In the genomic region with DNA sequence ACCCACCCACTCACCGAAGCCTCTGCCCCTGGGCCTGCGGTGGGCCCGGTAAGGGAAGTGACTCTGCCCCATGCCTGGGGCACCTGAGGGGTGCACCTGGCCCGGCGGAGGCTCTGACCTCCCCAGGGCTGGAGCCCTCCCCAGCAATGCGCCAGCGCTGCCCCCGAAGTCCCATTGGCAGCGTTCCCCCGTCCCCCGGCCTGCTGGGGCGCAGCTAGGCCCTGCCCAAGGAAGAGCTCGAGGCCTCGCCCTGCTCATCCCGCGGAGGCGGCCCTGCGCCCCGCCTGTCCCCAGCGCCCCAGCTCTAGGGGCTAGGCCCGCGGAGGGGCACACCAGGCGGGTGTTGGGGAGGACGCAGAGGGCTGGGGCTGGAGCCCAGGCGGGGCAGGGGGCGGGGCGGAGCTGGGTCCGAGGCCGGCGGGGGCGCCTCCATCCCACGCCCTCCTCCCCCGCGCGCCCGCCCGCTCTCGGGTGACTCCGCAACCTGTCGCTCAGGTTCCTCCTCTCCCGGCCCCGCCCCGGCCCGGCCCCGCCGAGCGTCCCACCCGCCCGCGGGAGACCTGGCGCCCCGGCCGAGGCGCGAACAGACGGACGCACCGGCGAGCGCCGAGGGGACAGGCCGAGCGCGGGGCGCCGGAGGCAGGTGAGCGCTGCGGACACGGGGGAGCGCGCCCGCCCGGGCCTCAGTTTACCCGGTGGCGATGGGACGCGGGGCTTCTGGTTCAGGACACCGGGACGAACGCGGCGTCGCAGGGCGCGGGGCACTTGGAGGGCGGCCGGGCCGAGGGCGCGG, we compare ENCODE assay signal across 8 cellular contexts. TPM values are rescaled to one million over a fixed set of nuclear protein-coding genes. Genes with fewer than 3 reads are reported as not detected.
DNase-seq lines count a peak whose midpoint lies in the region; ATAC-seq and TF ChIP-seq lines count a peak whose summit lies in the region.

Gene EPS8L2, plus strand, starts transcription at position 586 of the 793 bp plus-strand sequence. CDS start 3,177 bp downstream, outside the sequence.

- H3K9me3 ChIP-seq in CD4-positive, CD25-positive, alpha-beta regulatory T cell (ENCODE audit: control insufficient read depth in 2 of 2, low read length in 2 of 2) = no peaks in the 10 kb centered on the region
- H3K9me3 ChIP-seq in BE2C = no peaks in the 10 kb centered on the region

- H3K4me3 Mint-ChIP-seq in CD4-positive, CD25-positive, alpha-beta regulatory T cell = peak within 1 kb of the TSS in 1 of 4 donors; percentile 43
- H3K4me3 Mint-ChIP-seq in naive thymus-derived CD8-positive, alpha-beta T cell = peak within 1 kb of the TSS in 8 of 10 donors; percentile 18 to 77 (median 36)
- peak within 1 kb of the TSS in 1 of 2 donors; percentile 67 for H3K4me3 Mint-ChIP-seq in CD14-positive monocyte

- H3K4me1 ChIP-seq in CD4-positive, CD25-positive, alpha-beta regulatory T cell (ENCODE audit: control insufficient read depth, insufficient read depth, low read length, poor library complexity, severe bottlenecking) = peaks cover 14% of the 10 kb centered on the region
- no peaks in the 10 kb centered on the region for H3K4me1 ChIP-seq in BE2C

- no peaks in the 10 kb centered on the region for H3K36me3 ChIP-seq in CD4-positive, CD25-positive, alpha-beta regulatory T cell (ENCODE audit: control insufficient read depth, insufficient read depth, low read length)
- H3K36me3 ChIP-seq in BE2C = no peaks in the 10 kb centered on the region

- POLR2A ChIA-PET in naive thymus-derived CD8-positive, alpha-beta T cell (lab: Charles Lee) = interaction anchor here (1.9 to 2.2 kb wide), 3 partner anchors 10 to 20 kb away, joined by 6 to 18 read pairs (median 8); partner anchors contain the start of genes DEAF1 and TMEM80

- peak in 1 of 2 donors; percentile 41 for ATAC-seq in CD4-positive, CD25-positive, alpha-beta regulatory T cell (ENCODE audit: low read depth in 2 of 2)
- peak; percentile 71 to 77 for ATAC-seq in naive thymus-derived CD8-positive, alpha-beta T cell

- H3K9me3 Mint-ChIP-seq in CD4-positive, CD25-positive, alpha-beta regulatory T cell = no peaks in the 10 kb centered on the region
- H3K9me3 Mint-ChIP-seq in naive thymus-derived CD8-positive, alpha-beta T cell = no peaks in the 10 kb centered on the region
- peaks cover 0 to 2% (median 1%) of the 10 kb centered on the region in 7 donors for H3K9me3 Mint-ChIP-seq in CD14-positive monocyte

- H3K27me3 Mint-ChIP-seq in CD4-positive, CD25-positive, alpha-beta regulatory T cell = peaks cover 13% of the 10 kb centered on the region
- peaks cover 1 to 25% (median 11%) of the 10 kb centered on the region in 5 donors for H3K27me3 Mint-ChIP-seq in naive thymus-derived CD8-positive, alpha-beta T cell
- peaks cover 30 to 53% (median 37%) of the 10 kb centered on the region in 3 donors for H3K27me3 Mint-ChIP-seq in CD14-positive monocyte (ENCODE audit: low read depth in 3 of 3)

- no peak within 1 kb of the TSS for H3K4me3 ChIP-seq in CD4-positive, CD25-positive, alpha-beta regulatory T cell (ENCODE audit: low read depth, low read length)
- H3K4me3 ChIP-seq in epithelial cell of proximal tubule (ENCODE audit: low read depth, low read length) = peak within 1 kb of the TSS; percentile 67
- no peak within 1 kb of the TSS for H3K4me3 ChIP-seq in BE2C (ENCODE audit: low read depth, low read length)

- H3K27ac ChIP-seq in CD4-positive, CD25-positive, alpha-beta regulatory T cell (ENCODE audit: insufficient read depth, low read length, poor library complexity, severe bottlenecking) = no peak within 1 kb of the TSS

- TF ChIP-seq CTCF in epithelial cell of proximal tubule (conservative IDR thresholded peaks at IDR 0.05; ENCODE audit: low read depth, low read length) (no peak), CD14-positive monocyte (IDR thresholded peaks at IDR 0.05) (no peak), BE2C (IDR thresholded peaks at IDR 0.05; ENCODE audit: low read depth, low read length) (no peak)

- DNase-seq in CD4-positive, CD25-positive, alpha-beta regulatory T cell = no peak
- peak; percentile 33 for DNase-seq in NCI-H1048 (lab: John Stamatoyannopoulos, UW)
- no peak for DNase-seq in epithelial cell of proximal tubule (ENCODE audit: low read depth)
- no peak for DNase-seq in naive thymus-derived CD8-positive, alpha-beta T cell
- DNase-seq in CD14-positive monocyte (ENCODE audit: low spot score) = no peak
- no peak for DNase-seq in AML-193 (lab: John Stamatoyannopoulos, UW)
- no peak for DNase-seq in BE2C
- DNase-seq in medulla oblongata (ENCODE audit: extremely low spot score) = no peak

- intact Hi-C loops in CD14-positive monocyte (cut with micrococcal nuclease) = no loop called here

- no peaks in the 10 kb centered on the region for H3K36me3 Mint-ChIP-seq in CD4-positive, CD25-positive, alpha-beta regulatory T cell
- peaks cover 0 to 3% (median 0%) of the 10 kb centered on the region in 3 donors for H3K36me3 Mint-ChIP-seq in naive thymus-derived CD8-positive, alpha-beta T cell
- H3K36me3 Mint-ChIP-seq in CD14-positive monocyte = peaks cover 20 to 33% of the 10 kb centered on the region in 2 donors

- H3K27ac Mint-ChIP-seq in CD4-positive, CD25-positive, alpha-beta regulatory T cell = no peak within 1 kb of the TSS
- peak within 1 kb of the TSS in 2 of 10 donors; percentile 53 to 72 for H3K27ac Mint-ChIP-seq in naive thymus-derived CD8-positive, alpha-beta T cell
- H3K27ac Mint-ChIP-seq in CD14-positive monocyte = no peak within 1 kb of the TSS

- no peaks in the 10 kb centered on the region for H3K27me3 ChIP-seq in CD4-positive, CD25-positive, alpha-beta regulatory T cell (ENCODE audit: control insufficient read depth, insufficient read depth, low read length)
- peaks cover 4% of the 10 kb centered on the region; the same call in 1 of the 2 replicates for H3K27me3 ChIP-seq in BE2C

- H3K4me1 Mint-ChIP-seq in CD4-positive, CD25-positive, alpha-beta regulatory T cell = peaks cover 0 to 6% (median 0%) of the 10 kb centered on the region in 4 donors
- H3K4me1 Mint-ChIP-seq in naive thymus-derived CD8-positive, alpha-beta T cell = peaks cover 3 to 15% (median 7%) of the 10 kb centered on the region in 4 donors
- peaks cover 18% of the 10 kb centered on the region for H3K4me1 Mint-ChIP-seq in CD14-positive monocyte

RNA-seq across cellular contexts. Expression of gene EPS8L2, which starts in this region (rescaled TPM):
- total RNA-seq in CD4-positive, CD25-positive, alpha-beta regulatory T cell = 11.2 TPM
- 10 to 100 TPM; 17.4 to 19.4 (median 18.3) TPM for polyA plus RNA-seq in CD4-positive, CD25-positive, alpha-beta regulatory T cell
- 145 and 151 TPM in 2 replicates for total RNA-seq in epithelial cell of proximal tubule
- total RNA-seq in naive thymus-derived CD8-positive, alpha-beta T cell = 1 to 10 TPM; 8.2 to 9.7 TPM
- polyA plus RNA-seq in naive thymus-derived CD8-positive, alpha-beta T cell = 10 to 100 TPM in 2 of 3 donors, 1 to 10 TPM in 1; 9.6 to 20.4 (median 14.8) TPM
- polyA plus RNA-seq in CD14-positive monocyte = not detected
- polyA plus RNA-seq in BE2C (2012; ENCODE audit: insufficient read depth, insufficient read length, low read depth) = 1.1 TPM

Comparison
In these comparisons a context has a peak if more than half of its experiments do, and no peak if none do; other contexts are left out.
1. RNA of gene EPS8L2 (total RNA-seq): 145 to 151 TPM in epithelial cell of proximal tubule; 11.2 TPM in CD4-positive, CD25-positive, alpha-beta regulatory T cell (single experiment) and 8.2 to 9.7 TPM in naive thymus-derived CD8-positive, alpha-beta T cell; every median in the first group is over 10 times any median in the second.
2. RNA of gene EPS8L2 (polyA plus RNA-seq): 17.4 to 19.4 TPM in CD4-positive, CD25-positive, alpha-beta regulatory T cell and 9.6 to 20.4 TPM in naive thymus-derived CD8-positive, alpha-beta T cell; not detected in CD14-positive monocyte; every median in the first group is over 4 times any median in the second.